In genomic region chr15:92634046-92634445, GRCh38 we compare ENCODE assay signal across 23 cellular contexts. TPM values are rescaled to one million over a fixed set of nuclear protein-coding genes. Genes with fewer than 3 reads are reported as not detected.
A peak's percentile ranks its signal among the peaks of the same experiment; 100 is the strongest.
DNase-seq lines count a peak whose midpoint lies in the region; ATAC-seq and TF ChIP-seq lines count a peak whose summit lies in the region.
"Had no signal": no experiment of that assay in that cellular context is flagged by ENCODE, and none has a peak within 500 bp of the region (broad histone marks: within the 10 kb centered on the region; RNA-seq: fewer than 3 reads in every experiment).

No MANE protein-coding gene starts in this region.

- CTCF ChIA-PET in naive thymus-derived CD4-positive, alpha-beta T cell (lab: Charles Lee): no interaction called here
- CTCF ChIA-PET in activated CD4-positive, alpha-beta T cell treated with anti-CD3 and anti-CD28 coated beads for 36 hours (lab: Charles Lee): no interaction called here

- DNase-seq in NCI-H82 (lab: John Stamatoyannopoulos, UW) (peak; percentile 23), NCI-H82 treated with DMSO at 0.1 percent for 48 hours (lab: John Stamatoyannopoulos, UW; ENCODE audit: unreplicated experiment) (no peak), WERI-Rb-1 (peak; percentile 30), islet precursor cell (peak; percentile 54), substantia nigra (lab: John Stamatoyannopoulos, UW) (no peak)
- DNase-seq in naive thymus-derived CD4-positive, alpha-beta T cell: no peak
- no peak for DNase-seq in activated CD4-positive, alpha-beta T cell treated with anti-CD3 and anti-CD28 coated beads for 36 hours
- DNase-seq: BE2C; CD8-positive, alpha-beta T cell; DND-41; GDM1; IMR-90; Karpas-422; MM.1S; NCI-H187 treated with DMSO at 0.1 percent for 48 hours; NCI-H2171; NCI-H446; SHP77 had no signal

- H3K27ac Mint-ChIP-seq in naive thymus-derived CD4-positive, alpha-beta T cell: no peak overlapping the region
- no peak overlapping the region for H3K27ac Mint-ChIP-seq in activated CD4-positive, alpha-beta T cell treated with anti-CD3 and anti-CD28 coated beads for 36 hours
- H3K27ac Mint-ChIP-seq: CD8-positive, alpha-beta T cell had no signal

- no peak for ATAC-seq in naive thymus-derived CD4-positive, alpha-beta T cell
- ATAC-seq in GM19467 (IDR thresholded peaks at IDR 0.05; ENCODE audit: unreplicated experiment): no peak
- ATAC-seq in activated CD4-positive, alpha-beta T cell treated with anti-CD3 and anti-CD28 coated beads for 36 hours: no peak
- ATAC-seq: CD8-positive, alpha-beta T cell; GM12878; SK-N-SH treated with all-trans-retinoic acid at 6 μM for 48 hours had no signal

- H3K9me3 Mint-ChIP-seq in naive thymus-derived CD4-positive, alpha-beta T cell: peaks cover 0 to 3% (median 0%) of the 10 kb centered on the region in 11 donors
- no peaks in the 10 kb centered on the region for H3K9me3 Mint-ChIP-seq in activated CD4-positive, alpha-beta T cell treated with anti-CD3 and anti-CD28 coated beads for 36 hours (ENCODE audit: low read depth)
- H3K9me3 Mint-ChIP-seq: CD8-positive, alpha-beta T cell had no signal

- H3K9me3 ChIP-seq in WERI-Rb-1 (ENCODE audit: severe bottlenecking): no peaks in the 10 kb centered on the region
- H3K9me3 ChIP-seq in naive thymus-derived CD4-positive, alpha-beta T cell (ENCODE audit: control insufficient read depth in 2 of 3, low read length in 3 of 3): no peaks in the 10 kb centered on the region
- H3K9me3 ChIP-seq: BE2C, Peyer's patch had no signal

- H3K36me3 Mint-ChIP-seq in naive thymus-derived CD4-positive, alpha-beta T cell: peaks cover 0 to 16% (median 6%) of the 10 kb centered on the region in 5 donors
- H3K36me3 Mint-ChIP-seq in activated CD4-positive, alpha-beta T cell treated with anti-CD3 and anti-CD28 coated beads for 36 hours (ENCODE audit: low read depth): peaks cover 5% of the 10 kb centered on the region
- H3K36me3 Mint-ChIP-seq: CD8-positive, alpha-beta T cell had no signal

- no peak for TF ChIP-seq CTCF in WERI-Rb-1 (IDR thresholded peaks at IDR 0.05; ENCODE audit: low read depth, low read length)

- H3K27me3 Mint-ChIP-seq in naive thymus-derived CD4-positive, alpha-beta T cell: peaks cover 0 to 7% (median 0%) of the 10 kb centered on the region in 5 donors
- peaks cover 10% of the 10 kb centered on the region for H3K27me3 Mint-ChIP-seq in activated CD4-positive, alpha-beta T cell treated with anti-CD3 and anti-CD28 coated beads for 36 hours

- intact Hi-C loops in naive thymus-derived CD4-positive, alpha-beta T cell (cut with micrococcal nuclease): no loop called here
- intact Hi-C loops in activated CD4-positive, alpha-beta T cell treated with anti-CD3 and anti-CD28 coated beads for 36 hours (cut with DNase I, micrococcal nuclease): no loop called here

- H3K27me3 ChIP-seq in WERI-Rb-1 (ENCODE audit: insufficient read depth, low read depth, severe bottlenecking): no peaks in the 10 kb centered on the region
- no peaks in the 10 kb centered on the region for H3K27me3 ChIP-seq in naive thymus-derived CD4-positive, alpha-beta T cell (ENCODE audit: control insufficient read depth in 2 of 2, insufficient read depth in 2 of 2, low read length in 2 of 2)
- H3K27me3 ChIP-seq: BE2C, Peyer's patch had no signal

- peak overlapping the region; percentile 24 for H3K4me3 ChIP-seq in WERI-Rb-1 (ENCODE audit: low read depth, low read length)
- no peak overlapping the region for H3K4me3 ChIP-seq in naive thymus-derived CD4-positive, alpha-beta T cell (ENCODE audit: low read length)
- H3K4me3 ChIP-seq: GM12878, Peyer's patch had no signal

- H3K27ac ChIP-seq in WERI-Rb-1 (peak overlapping the region; percentile 92), substantia nigra (ENCODE audit: low read depth, low read length, poor library complexity, severe bottlenecking) (peak overlapping the region; percentile 55)
- no peak overlapping the region for H3K27ac ChIP-seq in naive thymus-derived CD4-positive, alpha-beta T cell (ENCODE audit: low read depth, low read length)
- H3K27ac ChIP-seq: 22Rv1, Peyer's patch had no signal

- peaks cover 12% of the 10 kb centered on the region for H3K36me3 ChIP-seq in WERI-Rb-1
- H3K36me3 ChIP-seq in naive thymus-derived CD4-positive, alpha-beta T cell (ENCODE audit: control insufficient read depth in 2 of 3, insufficient read depth in 3 of 3, low read length in 3 of 3): no peaks in the 10 kb centered on the region
- H3K36me3 ChIP-seq: BE2C, Peyer's patch had no signal

- POLR2A ChIA-PET in naive thymus-derived CD4-positive, alpha-beta T cell (lab: Charles Lee): no interaction called here
- POLR2A ChIA-PET in activated CD4-positive, alpha-beta T cell treated with anti-CD3 and anti-CD28 coated beads for 36 hours (lab: Charles Lee): no interaction called here

- H3K4me1 Mint-ChIP-seq in naive thymus-derived CD4-positive, alpha-beta T cell: peaks cover 0 to 14% (median 5%) of the 10 kb centered on the region in 7 donors
- peaks cover 22% of the 10 kb centered on the region for H3K4me1 Mint-ChIP-seq in activated CD4-positive, alpha-beta T cell treated with anti-CD3 and anti-CD28 coated beads for 36 hours

- H3K4me1 ChIP-seq in naive thymus-derived CD4-positive, alpha-beta T cell (ENCODE audit: control insufficient read depth in 2 of 2, insufficient read depth in 2 of 2, low read length in 2 of 2): no peaks in the 10 kb centered on the region
- H3K4me1 ChIP-seq: BE2C had no signal

- no peak overlapping the region for H3K4me3 Mint-ChIP-seq in naive thymus-derived CD4-positive, alpha-beta T cell
- H3K4me3 Mint-ChIP-seq in activated CD4-positive, alpha-beta T cell treated with anti-CD3 and anti-CD28 coated beads for 36 hours: no peak overlapping the region
- H3K4me3 Mint-ChIP-seq: CD8-positive, alpha-beta T cell had no signal

RNA-seq across cellular contexts. Expression of gene FAM174B, which starts 21.5 kb away (rescaled TPM):
- total RNA-seq in naive thymus-derived CD4-positive, alpha-beta T cell: 10 to 100 TPM in 2 of 5 experiments, 1 to 10 TPM in 3; 5.2 to 15.9 (median 6.7) TPM
- polyA plus RNA-seq in naive thymus-derived CD4-positive, alpha-beta T cell: 1 to 10 TPM; 3.5 to 7.1 TPM
- 1 to 10 TPM; 4.0 to 4.9 TPM for total RNA-seq in activated CD4-positive, alpha-beta T cell treated with anti-CD3 and anti-CD28 coated beads for 36 hours

Comparison
In these comparisons a context has a peak if more than half of its experiments do, and no peak if none do; other contexts are left out.
1. DNase-seq: peak in NCI-H82 (single experiment), WERI-Rb-1 (single experiment) and islet precursor cell (single experiment); none in NCI-H82 treated with DMSO at 0.1 percent for 48 hours (single experiment), substantia nigra (0 of 49), naive thymus-derived CD4-positive, alpha-beta T cell (0 of 9) and activated CD4-positive, alpha-beta T cell treated with anti-CD3 and anti-CD28 coated beads for 36 hours (single experiment).